In the genomic region with DNA sequence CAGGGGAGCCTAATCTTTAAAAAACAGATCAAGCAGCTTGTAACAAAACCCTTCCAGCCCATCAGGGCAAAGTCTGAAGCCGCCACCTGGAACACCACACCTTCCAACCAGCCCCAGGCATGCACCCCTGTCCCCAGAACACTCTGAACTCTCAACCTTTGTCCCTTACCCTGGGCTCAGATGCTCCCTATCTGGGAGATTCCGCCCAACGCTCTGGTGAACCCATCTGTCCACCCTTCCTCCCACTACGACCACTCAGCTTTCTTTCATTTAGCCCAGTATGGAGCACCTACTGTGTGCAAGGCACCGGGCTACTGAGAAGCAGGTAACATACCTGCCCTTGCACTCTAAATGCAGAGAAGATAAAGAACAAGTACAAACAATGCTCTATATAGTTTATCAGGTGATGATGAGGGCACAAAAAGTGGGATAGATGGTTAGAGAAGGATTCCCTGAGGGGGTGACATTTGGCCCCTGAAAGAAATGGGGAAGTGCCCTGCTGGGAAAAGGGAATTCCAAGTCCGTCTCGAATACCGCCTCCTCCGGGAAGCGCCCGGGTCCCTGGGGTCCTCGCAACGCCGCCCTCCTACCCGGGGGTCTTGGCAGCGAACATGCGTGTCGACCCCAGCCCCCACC, we compare ENCODE assay signal across 8 cellular contexts. TPM values are rescaled to one million over a fixed set of nuclear protein-coding genes. Genes with fewer than 3 reads are reported as not detected.
DNase-seq lines count a peak whose midpoint lies in the region; ATAC-seq and TF ChIP-seq lines count a peak whose summit lies in the region.

No MANE protein-coding gene starts in this region.

- POLR2A ChIA-PET in naive thymus-derived CD8-positive, alpha-beta T cell (lab: Charles Lee) = interaction anchor here (1.2 to 1.5 kb wide), 2 partner anchors 11 to 344 kb away, joined by 3 read pairs; no protein-coding TSS in a partner anchor

- peaks cover 5 to 53% (median 37%) of the 10 kb centered on the region in 11 experiments; a peak in 20 of 22 replicates for H4K20me1 ChIP-seq in BLaER1 treated with 17β-estradiol and CSF1 and Interleukin-3, amounts not matched to agents 10 nM and 100 nM

- H3K4me2 ChIP-seq in BLaER1 treated with 17β-estradiol and CSF1 and Interleukin-3, amounts not matched to agents 10 nM and 100 nM = peak overlapping the region; percentile 85 to 99 (median 96)

- no peaks in the 10 kb centered on the region for H3K9me3 ChIP-seq in BLaER1 treated with 17β-estradiol and CSF1 and Interleukin-3, amounts not matched to agents 10 nM and 100 nM (replicated peaks in 1 of 11)
- no peaks in the 10 kb centered on the region for H3K9me3 ChIP-seq in colonic mucosa

- peak overlapping the region; percentile 70 to 97 (median 92) for H3K4me3 Mint-ChIP-seq in IgD-negative memory B cell
- peak overlapping the region; percentile 73 to 94 (median 87) for H3K4me3 Mint-ChIP-seq in naive thymus-derived CD8-positive, alpha-beta T cell

- no peaks in the 10 kb centered on the region for H3K36me3 Mint-ChIP-seq in IgD-negative memory B cell
- H3K36me3 Mint-ChIP-seq in naive thymus-derived CD8-positive, alpha-beta T cell = peaks cover 0 to 3% (median 0%) of the 10 kb centered on the region in 3 donors

- no peak for ATAC-seq in naive thymus-derived CD8-positive, alpha-beta T cell
- ATAC-seq in GM21360 (IDR thresholded peaks at IDR 0.05; ENCODE audit: unreplicated experiment) = no peak
- ATAC-seq in HG02870 (IDR thresholded peaks at IDR 0.05; ENCODE audit: unreplicated experiment) = no peak

- H3K4me3 ChIP-seq in BLaER1 treated with 17β-estradiol and CSF1 and Interleukin-3, amounts not matched to agents 10 nM and 100 nM = peak overlapping the region; percentile 93 to 99 (median 97)
- peak overlapping the region; percentile 97 for H3K4me3 ChIP-seq in colonic mucosa

- H3K4me1 ChIP-seq in BLaER1 treated with 17β-estradiol and CSF1 and Interleukin-3, amounts not matched to agents 10 nM and 100 nM = peaks cover 19 to 31% (median 24%) of the 10 kb centered on the region in 10 experiments
- peaks cover 5% of the 10 kb centered on the region for H3K4me1 ChIP-seq in colonic mucosa

- no peaks in the 10 kb centered on the region for H3K27me3 ChIP-seq in BLaER1 treated with 17β-estradiol and CSF1 and Interleukin-3, amounts not matched to agents 10 nM and 100 nM
- H3K27me3 ChIP-seq in colonic mucosa = no peaks in the 10 kb centered on the region

- H3K27me3 Mint-ChIP-seq in IgD-negative memory B cell = no peaks in the 10 kb centered on the region
- no peaks in the 10 kb centered on the region for H3K27me3 Mint-ChIP-seq in naive thymus-derived CD8-positive, alpha-beta T cell

- TF ChIP-seq CTCF in colonic mucosa (IDR thresholded peaks at IDR 0.05) = no peak

- peaks cover 10 to 18% (median 14%) of the 10 kb centered on the region in 3 donors for H3K4me1 Mint-ChIP-seq in IgD-negative memory B cell
- H3K4me1 Mint-ChIP-seq in naive thymus-derived CD8-positive, alpha-beta T cell = peaks cover 18 to 33% (median 29%) of the 10 kb centered on the region in 4 donors

- peak overlapping the region; percentile 82 to 97 (median 91) for H3K9ac ChIP-seq in BLaER1 treated with 17β-estradiol and CSF1 and Interleukin-3, amounts not matched to agents 10 nM and 100 nM
- H3K9ac ChIP-seq in colonic mucosa (ENCODE audit: low read depth in 2 of 2, low read length in 2 of 2) = peak overlapping the region; percentile 67 to 93

- intact Hi-C loops in colonic mucosa (cut with DNase I) = no loop called here

- peak overlapping the region; percentile 70 to 92 (median 86) for H3K27ac ChIP-seq in BLaER1 treated with 17β-estradiol and CSF1 and Interleukin-3, amounts not matched to agents 10 nM and 100 nM
- no peak overlapping the region for H3K27ac ChIP-seq in colonic mucosa

- DNase-seq in colonic mucosa = peak; percentile 28
- peak in 2 of 10 donors; percentile 2 to 4 for DNase-seq in naive thymus-derived CD8-positive, alpha-beta T cell
- DNase-seq in activated CD4-positive, CD25-positive, alpha-beta regulatory T cell treated with anti-CD3 and anti-CD28 coated beads, Interleukin-2, amount 50 U/mL, for 72 hours = no peak
- no peak for DNase-seq in mucosa of gallbladder (ENCODE audit: low spot score)

- no peaks in the 10 kb centered on the region for H3K36me3 ChIP-seq in BLaER1 treated with 17β-estradiol and CSF1 and Interleukin-3, amounts not matched to agents 10 nM and 100 nM
- no peaks in the 10 kb centered on the region for H3K36me3 ChIP-seq in colonic mucosa

- no peaks in the 10 kb centered on the region for H3K9me3 Mint-ChIP-seq in IgD-negative memory B cell
- no peaks in the 10 kb centered on the region for H3K9me3 Mint-ChIP-seq in naive thymus-derived CD8-positive, alpha-beta T cell

- peak overlapping the region in 2 of 3 donors; percentile 0 to 69 for H3K27ac Mint-ChIP-seq in IgD-negative memory B cell
- peak overlapping the region; percentile 26 to 91 (median 79) for H3K27ac Mint-ChIP-seq in naive thymus-derived CD8-positive, alpha-beta T cell

RNA-seq across cellular contexts. Expression of a gene that starts 0.6 kb away (rescaled TPM):
- polyA plus RNA-seq in IgD-negative memory B cell = 91.1 TPM
- total RNA-seq in colonic mucosa (10 to 100 TPM; 47.9 to 71.4 TPM), mucosa of gallbladder (90.3 TPM)
- 10 to 100 TPM; 31.6 to 33.5 TPM for total RNA-seq in naive thymus-derived CD8-positive, alpha-beta T cell
- polyA plus RNA-seq in naive thymus-derived CD8-positive, alpha-beta T cell = 100 to 1,000 TPM; 117 to 139 (median 118) TPM
